Comparison of ENCODE assay signal across 18 cellular contexts in genomic region chr14:85315891-85316290, GRCh38.
DNase-seq lines count a peak whose midpoint lies in the region; ATAC-seq and TF ChIP-seq lines count a peak whose summit lies in the region.
"Had no signal": no experiment of that assay in that cellular context is flagged by ENCODE, and none has a peak within 500 bp of the region (broad histone marks: within the 10 kb centered on the region; RNA-seq: fewer than 3 reads in every experiment).

No MANE protein-coding gene starts in this region.

- no peak overlapping the region for H3K9ac ChIP-seq in GM23248
- H3K9ac ChIP-seq: BLaER1 treated with 17β-estradiol and CSF1 and Interleukin-3, amounts not matched to agents 10 nM and 100 nM had no signal

- H3K9me3 Mint-ChIP-seq in neural crest cell, result peaks cover 3% of the 10 kb centered on the region

- no peaks in the 10 kb centered on the region for H3K27me3 ChIP-seq in GM23248 (replicated peaks; ENCODE audit: insufficient read depth)
- H3K27me3 ChIP-seq: BLaER1 treated with 17β-estradiol and CSF1 and Interleukin-3, amounts not matched to agents 10 nM and 100 nM; SJCRH30 had no signal

- 33 to 35% methylated on average over 4 of the region's 4 CpGs for WGBS in GM23248 (ENCODE audit: low coverage in 1 of 2, low lambda C conversion rate in 2 of 2, missing lambda C conversion rate in 2 of 2), 2 experiments

- DNase-seq in GM23248 (peak; percentile 20), NCI-H1105 treated with DMSO at 0.1 percent for 48 hours (lab: John Stamatoyannopoulos, UW) (peak; percentile 80), neural crest cell (ENCODE audit: low read depth, low spot score) (no peak), T-helper 17 cell (no peak), occipital lobe (lab: John Stamatoyannopoulos, UW) (no peak), retina (no peak)
- DNase-seq in stimulated activated CD4-positive, alpha-beta T cell treated with anti-CD3 and anti-CD28 coated beads, Interleukin-1b, Interleukin-23, amount 100 ng/mL, for 48 hours, result no peak
- DNase-seq: GF-D8, GOT3, KBM-7, NCI-H1694, NCI-H2107, NCI-H345, OCI-M1, RPMI8226, SJCRH30 had no signal

- H3K4me3 ChIP-seq in GM23248, result no peak overlapping the region
- H3K4me3 ChIP-seq: BLaER1 treated with 17β-estradiol and CSF1 and Interleukin-3, amounts not matched to agents 10 nM and 100 nM; SJCRH30 had no signal

- H3K4me3 Mint-ChIP-seq in neural crest cell (peak overlapping the region; percentile 36), T-helper 17 cell (no peak overlapping the region)

- no peaks in the 10 kb centered on the region for H3K9me2 ChIP-seq in GM23248 (ENCODE audit: insufficient read depth)

- H3K9me3 ChIP-seq in GM23248 (ENCODE audit: low read depth) (no peaks in the 10 kb centered on the region), T-helper 17 cell (ENCODE audit: control insufficient read depth, low read length, poor library complexity, severe bottlenecking) (no peaks in the 10 kb centered on the region)
- H3K9me3 ChIP-seq: SJCRH30 had no signal

- TF ChIP-seq CTCF in neural crest cell (conservative IDR thresholded peaks at IDR 0.05), result no peak

- H3K27me3 Mint-ChIP-seq in neural crest cell (ENCODE audit: low read depth) (no peaks in the 10 kb centered on the region), T-helper 17 cell (no peaks in the 10 kb centered on the region)

- H4K20me1 ChIP-seq in GM23248 (ENCODE audit: insufficient read depth), result no peaks in the 10 kb centered on the region
- H4K20me1 ChIP-seq: BLaER1 treated with 17β-estradiol and CSF1 and Interleukin-3, amounts not matched to agents 10 nM and 100 nM had no signal

- H3K27ac Mint-ChIP-seq in neural crest cell (ENCODE audit: unreplicated experiment) (peak overlapping the region; percentile 75), T-helper 17 cell (no peak overlapping the region)

- ATAC-seq in SK-N-SH treated with all-trans-retinoic acid at 6 μM for 48 hours, result peak; percentile 59
- no peak for ATAC-seq in T-helper 17 cell

- H3K36me3 Mint-ChIP-seq in neural crest cell (ENCODE audit: low read depth), result no peaks in the 10 kb centered on the region
- no peaks in the 10 kb centered on the region for H3K36me3 Mint-ChIP-seq in T-helper 17 cell (ENCODE audit: low read depth)

- peak overlapping the region; percentile 62 for H3K4me2 ChIP-seq in GM23248 (ENCODE audit: unreplicated experiment)
- H3K4me2 ChIP-seq: BLaER1 treated with 17β-estradiol and CSF1 and Interleukin-3, amounts not matched to agents 10 nM and 100 nM had no signal

- peak overlapping the region; percentile 82 for H3K27ac ChIP-seq in GM23248
- H3K27ac ChIP-seq: BLaER1 treated with 17β-estradiol and CSF1 and Interleukin-3, amounts not matched to agents 10 nM and 100 nM; SJCRH30 had no signal

- peaks cover 60% of the 10 kb centered on the region for H3K4me1 Mint-ChIP-seq in neural crest cell
- H3K4me1 Mint-ChIP-seq in T-helper 17 cell, result no peaks in the 10 kb centered on the region

- in situ Hi-C loops in GM23248 (cut with MboI), result no loop called here

- H3K79me2 ChIP-seq in GM23248 (ENCODE audit: insufficient read depth), result no peaks in the 10 kb centered on the region

- no peak overlapping the region; the same call in 1 of the 2 replicates for H2AFZ ChIP-seq in GM23248

- H3K36me3 ChIP-seq in GM23248 (ENCODE audit: low read depth), result no peaks in the 10 kb centered on the region
- H3K36me3 ChIP-seq: BLaER1 treated with 17β-estradiol and CSF1 and Interleukin-3, amounts not matched to agents 10 nM and 100 nM; SJCRH30 had no signal

- H3F3A ChIP-seq in GM23248 (ENCODE audit: insufficient read depth), result peaks cover 53% of the 10 kb centered on the region

- H3K4me1 ChIP-seq in GM23248 (ENCODE audit: insufficient read depth), result peaks cover 59% of the 10 kb centered on the region

TF ChIP-seq in SK-N-SH treated with all-trans-retinoic acid at 6 μM for 48 hours, 23 proteins besides CTCF, POLR2A, EP300 and RAD21:
- TF ChIP-seq PPARA (CRISPR knock-in tag; IDR thresholded peaks at IDR 0.05; ENCODE audit: borderline replicate concordance) (no peak), CSDC2 (CRISPR knock-in tag; IDR thresholded peaks at IDR 0.05) (no peak), ZNF565 (CRISPR knock-in tag; conservative IDR thresholded peaks at IDR 0.05; ENCODE audit: low read depth) (no peak), ZNF8 (CRISPR knock-in tag; IDR thresholded peaks at IDR 0.05) (no peak), TCF4 (CRISPR knock-in tag; IDR thresholded peaks at IDR 0.05; ENCODE audit: borderline replicate concordance) (no peak), TOX (CRISPR knock-in tag; IDR thresholded peaks at IDR 0.05; ENCODE audit: borderline replicate concordance) (no peak), RARB (CRISPR knock-in tag; IDR thresholded peaks at IDR 0.05) (no peak), ISL1 (CRISPR knock-in tag; IDR thresholded peaks at IDR 0.05) (no peak), ESRRG (CRISPR knock-in tag; IDR thresholded peaks at IDR 0.05) (no peak), ZC3H10 (CRISPR knock-in tag; IDR thresholded peaks at IDR 0.05) (no peak), OSR1 (CRISPR knock-in tag; IDR thresholded peaks at IDR 0.05) (no peak), GLIS3 (CRISPR knock-in tag; IDR thresholded peaks at IDR 0.05) (no peak), ZNF70 (CRISPR knock-in tag; IDR thresholded peaks at IDR 0.05) (no peak), SNAI2 (CRISPR knock-in tag; IDR thresholded peaks at IDR 0.05) (no peak)
- TF ChIP-seq, protein P1, sequence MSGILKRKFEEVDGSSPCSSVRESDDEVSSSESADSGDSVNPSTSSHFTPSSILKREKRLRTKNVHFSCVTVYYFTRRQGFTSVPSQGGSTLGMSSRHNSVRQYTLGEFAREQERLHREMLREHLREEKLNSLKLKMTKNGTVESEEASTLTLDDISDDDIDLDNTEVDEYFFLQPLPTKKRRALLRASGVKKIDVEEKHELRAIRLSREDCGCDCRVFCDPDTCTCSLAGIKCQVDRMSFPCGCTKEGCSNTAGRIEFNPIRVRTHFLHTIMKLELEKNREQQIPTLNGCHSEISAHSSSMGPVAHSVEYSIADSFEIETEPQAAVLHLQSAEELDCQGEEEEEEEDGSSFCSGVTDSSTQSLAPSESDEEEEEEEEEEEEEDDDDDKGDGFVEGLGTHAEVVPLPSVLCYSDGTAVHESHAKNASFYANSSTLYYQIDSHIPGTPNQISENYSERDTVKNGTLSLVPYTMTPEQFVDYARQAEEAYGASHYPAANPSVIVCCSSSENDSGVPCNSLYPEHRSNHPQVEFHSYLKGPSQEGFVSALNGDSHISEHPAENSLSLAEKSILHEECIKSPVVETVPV (CRISPR knock-in tag; IDR thresholded peaks at IDR 0.05), result no peak
- TF ChIP-seq, protein P2, sequence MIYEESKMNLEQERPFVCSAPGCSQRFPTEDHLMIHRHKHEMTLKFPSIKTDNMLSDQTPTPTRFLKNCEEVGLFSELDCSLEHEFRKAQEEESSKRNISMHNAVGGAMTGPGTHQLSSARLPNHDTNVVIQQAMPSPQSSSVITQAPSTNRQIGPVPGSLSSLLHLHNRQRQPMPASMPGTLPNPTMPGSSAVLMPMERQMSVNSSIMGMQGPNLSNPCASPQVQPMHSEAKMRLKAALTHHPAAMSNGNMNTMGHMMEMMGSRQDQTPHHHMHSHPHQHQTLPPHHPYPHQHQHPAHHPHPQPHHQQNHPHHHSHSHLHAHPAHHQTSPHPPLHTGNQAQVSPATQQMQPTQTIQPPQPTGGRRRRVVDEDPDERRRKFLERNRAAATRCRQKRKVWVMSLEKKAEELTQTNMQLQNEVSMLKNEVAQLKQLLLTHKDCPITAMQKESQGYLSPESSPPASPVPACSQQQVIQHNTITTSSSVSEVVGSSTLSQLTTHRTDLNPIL (CRISPR knock-in tag; IDR thresholded peaks at IDR 0.05; ENCODE audit: low read depth), result no peak
- TF ChIP-seq, protein P3, sequence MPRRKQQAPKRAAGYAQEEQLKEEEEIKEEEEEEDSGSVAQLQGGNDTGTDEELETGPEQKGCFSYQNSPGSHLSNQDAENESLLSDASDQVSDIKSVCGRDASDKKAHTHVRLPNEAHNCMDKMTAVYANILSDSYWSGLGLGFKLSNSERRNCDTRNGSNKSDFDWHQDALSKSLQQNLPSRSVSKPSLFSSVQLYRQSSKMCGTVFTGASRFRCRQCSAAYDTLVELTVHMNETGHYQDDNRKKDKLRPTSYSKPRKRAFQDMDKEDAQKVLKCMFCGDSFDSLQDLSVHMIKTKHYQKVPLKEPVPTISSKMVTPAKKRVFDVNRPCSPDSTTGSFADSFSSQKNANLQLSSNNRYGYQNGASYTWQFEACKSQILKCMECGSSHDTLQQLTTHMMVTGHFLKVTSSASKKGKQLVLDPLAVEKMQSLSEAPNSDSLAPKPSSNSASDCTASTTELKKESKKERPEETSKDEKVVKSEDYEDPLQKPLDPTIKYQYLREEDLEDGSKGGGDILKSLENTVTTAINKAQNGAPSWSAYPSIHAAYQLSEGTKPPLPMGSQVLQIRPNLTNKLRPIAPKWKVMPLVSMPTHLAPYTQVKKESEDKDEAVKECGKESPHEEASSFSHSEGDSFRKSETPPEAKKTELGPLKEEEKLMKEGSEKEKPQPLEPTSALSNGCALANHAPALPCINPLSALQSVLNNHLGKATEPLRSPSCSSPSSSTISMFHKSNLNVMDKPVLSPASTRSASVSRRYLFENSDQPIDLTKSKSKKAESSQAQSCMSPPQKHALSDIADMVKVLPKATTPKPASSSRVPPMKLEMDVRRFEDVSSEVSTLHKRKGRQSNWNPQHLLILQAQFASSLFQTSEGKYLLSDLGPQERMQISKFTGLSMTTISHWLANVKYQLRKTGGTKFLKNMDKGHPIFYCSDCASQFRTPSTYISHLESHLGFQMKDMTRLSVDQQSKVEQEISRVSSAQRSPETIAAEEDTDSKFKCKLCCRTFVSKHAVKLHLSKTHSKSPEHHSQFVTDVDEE (CRISPR knock-in tag; IDR thresholded peaks at IDR 0.05), result no peak
TF ChIP-seq in SK-N-SH treated with all-trans-retinoic acid at 6 μM for 48 hours: peak in this region for 0.

Comparison
In these comparisons a context has a peak if more than half of its experiments do, and no peak if none do; other contexts are left out.
1. DNase-seq: peak in GM23248 (single experiment) and NCI-H1105 treated with DMSO at 0.1 percent for 48 hours (single experiment); none in neural crest cell (single experiment), T-helper 17 cell (0 of 3), stimulated activated CD4-positive, alpha-beta T cell treated with anti-CD3 and anti-CD28 coated beads, Interleukin-1b, Interleukin-23, amount 100 ng/mL, for 48 hours (single experiment), occipital lobe (single experiment) and retina (single experiment).